Comparison of ENCODE assay signal across 11 cellular contexts in genomic region chr14:61811882-61812346, GRCh38. TPM values are rescaled to one million over a fixed set of nuclear protein-coding genes. Genes with fewer than 3 reads are reported as not detected.
DNase-seq lines count a peak whose midpoint lies in the region; ATAC-seq, FAIRE-seq and TF ChIP-seq lines count a peak whose summit lies in the region.
"Had no signal": no experiment of that assay in that cellular context is flagged by ENCODE, and none has a peak within 500 bp of the region (broad histone marks: within the 10 kb centered on the region; RNA-seq: fewer than 3 reads in every experiment).

No MANE protein-coding gene starts in this region.

- no peak for TF ChIP-seq CTCF in AG04449 (IDR thresholded peaks at IDR 0.05; ENCODE audit: insufficient read depth, low read length, missing control alignments)

- no peak overlapping the region for H3K27ac Mint-ChIP-seq in central memory CD8-positive, alpha-beta T cell (ENCODE audit: low read depth)
- H3K27ac Mint-ChIP-seq in naive thymus-derived CD8-positive, alpha-beta T cell = peak overlapping the region in 1 of 10 donors; percentile 82

- DNase-seq in AG04449 (ENCODE audit: low read depth, low spot score) = no peak
- peak; percentile 68 for DNase-seq in H7
- DNase-seq in central memory CD8-positive, alpha-beta T cell (ENCODE audit: low spot score in 2 of 2) = no peak
- DNase-seq in naive thymus-derived CD8-positive, alpha-beta T cell = no peak
- no peak for DNase-seq in GM12892 (ENCODE audit: insufficient read length)
- no peak for DNase-seq in cerebellar nuclear complex (lab: John Stamatoyannopoulos, UW)
- DNase-seq: left lung had no signal

- peaks cover 8% of the 10 kb centered on the region for H3K4me1 Mint-ChIP-seq in central memory CD8-positive, alpha-beta T cell
- H3K4me1 Mint-ChIP-seq in naive thymus-derived CD8-positive, alpha-beta T cell = peaks cover 8 to 13% (median 10%) of the 10 kb centered on the region in 4 donors

- ATAC-seq in central memory CD8-positive, alpha-beta T cell (replicated peaks; ENCODE audit: extremely low read depth, poor library complexity, severe bottlenecking) = no peak
- ATAC-seq in naive thymus-derived CD8-positive, alpha-beta T cell = no peak
- no peak for ATAC-seq in GM19452 (IDR thresholded peaks at IDR 0.05; ENCODE audit: unreplicated experiment)
- no peak for ATAC-seq in HG02884 (IDR thresholded peaks at IDR 0.05; ENCODE audit: unreplicated experiment)
- ATAC-seq: left lung had no signal

- H3K27me3 Mint-ChIP-seq in central memory CD8-positive, alpha-beta T cell = peaks cover 83% of the 10 kb centered on the region
- peaks cover 21 to 65% (median 50%) of the 10 kb centered on the region in 5 donors for H3K27me3 Mint-ChIP-seq in naive thymus-derived CD8-positive, alpha-beta T cell

- H3K4me3 Mint-ChIP-seq in central memory CD8-positive, alpha-beta T cell = peak overlapping the region; percentile 77
- H3K4me3 Mint-ChIP-seq in naive thymus-derived CD8-positive, alpha-beta T cell = peak overlapping the region; percentile 65 to 91 (median 79)

- POLR2A ChIA-PET in AG04449 (lab: Yijun Ruan, JAX) = no interaction called here
- POLR2A ChIA-PET in naive thymus-derived CD8-positive, alpha-beta T cell (lab: Charles Lee) = no interaction called here

- H3K36me3 Mint-ChIP-seq in central memory CD8-positive, alpha-beta T cell (ENCODE audit: insufficient read depth) = no peaks in the 10 kb centered on the region
- H3K36me3 Mint-ChIP-seq in naive thymus-derived CD8-positive, alpha-beta T cell = peaks cover 0 to 6% (median 4%) of the 10 kb centered on the region in 3 donors

- peaks cover 39% of the 10 kb centered on the region for H3K27me3 ChIP-seq in H7 (ENCODE audit: control insufficient read depth, insufficient read depth, low read length)
- H3K27me3 ChIP-seq: thyroid gland had no signal

- no peak for FAIRE-seq in GM12892 (lab: Jason Lieb, UNC)

- H3K4me3 ChIP-seq in AG04449 (ENCODE audit: low read depth, low read length) (peak overlapping the region; percentile 41), H7 (ENCODE audit: insufficient read depth, low read depth, low read length) (peak overlapping the region; percentile 65)

- CTCF ChIA-PET in AG04449 (lab: Yijun Ruan, JAX) = interaction anchor here (4.0 kb wide), 1 partner anchor 26 kb away, joined by 16 read pairs; no protein-coding TSS in a partner anchor

- H3K36me3 ChIP-seq in H7 (replicated peaks; ENCODE audit: control insufficient read depth, insufficient read depth, low read length) = no peaks in the 10 kb centered on the region
- H3K36me3 ChIP-seq: left lung, thyroid gland had no signal

- no peaks in the 10 kb centered on the region for H3K9me3 Mint-ChIP-seq in central memory CD8-positive, alpha-beta T cell
- H3K9me3 Mint-ChIP-seq in naive thymus-derived CD8-positive, alpha-beta T cell = peaks cover 0 to 2% (median 0%) of the 10 kb centered on the region in 9 donors

- TF ChIP-seq POLR2A in GM12892 (IDR thresholded peaks at IDR 0.05; ENCODE audit: low read depth, low read length) = no peak

RNA-seq across cellular contexts. Expression of gene SYT16, which starts 0.6 kb away (rescaled TPM):
- total RNA-seq in H7 (2014; rRNA removed; shearing (Covaris generic)) = 0.35 and 0.37 TPM in 2 replicates
- not detected for total RNA-seq in naive thymus-derived CD8-positive, alpha-beta T cell
- not detected for polyA plus RNA-seq in naive thymus-derived CD8-positive, alpha-beta T cell
- not detected for polyA plus RNA-seq in GM12892 (2012; ENCODE audit: missing spikeins)
- total RNA-seq: SK-MEL-5 had no signal

RNA-seq across cellular contexts. Expression of gene SNAPC1, which starts 49.7 kb away (rescaled TPM):
- 11.6 and 16.7 TPM in 2 replicates for total RNA-seq in H7 (2014; rRNA removed; shearing (Covaris generic))
- 1 to 10 TPM; 4.0 to 4.7 TPM for total RNA-seq in naive thymus-derived CD8-positive, alpha-beta T cell
- 1 to 10 TPM; 4.1 to 5.6 (median 4.8) TPM for polyA plus RNA-seq in naive thymus-derived CD8-positive, alpha-beta T cell
- 9.9 TPM for polyA plus RNA-seq in GM12892 (2012; ENCODE audit: missing spikeins)
